14 cellular contexts compared by ENCODE assay signal in genomic region chr17:49502258-49502657, GRCh38. TPM values are rescaled to one million over a fixed set of nuclear protein-coding genes. Genes with fewer than 3 reads are reported as not detected.
DNase-seq lines count a peak whose midpoint lies in the region; ATAC-seq and TF ChIP-seq lines count a peak whose summit lies in the region.
"Had no signal": no experiment of that assay in that cellular context is flagged by ENCODE, and none has a peak within 500 bp of the region (broad histone marks: within the 10 kb centered on the region; RNA-seq: fewer than 3 reads in every experiment).

No MANE protein-coding gene starts in this region.

- no peaks in the 10 kb centered on the region for H3K79me2 ChIP-seq in trophoblast cell (ENCODE audit: control insufficient read depth, insufficient read depth, low read length, poor library complexity)

- no peak overlapping the region for H2AFZ ChIP-seq in trophoblast cell (ENCODE audit: insufficient read depth, low read length, poor library complexity)

- H3K36me3 Mint-ChIP-seq in glutamatergic neuron (ENCODE audit: unreplicated experiment), result no peaks in the 10 kb centered on the region

- H3K27me3 ChIP-seq in BLaER1 (peaks cover 42% of the 10 kb centered on the region), trophoblast cell (ENCODE audit: insufficient read depth, low read length) (peaks cover 11% of the 10 kb centered on the region), foreskin keratinocyte (peaks cover 16% of the 10 kb centered on the region)

- peaks cover 29% of the 10 kb centered on the region for H3K4me1 ChIP-seq in BLaER1
- peaks cover 9% of the 10 kb centered on the region in 2 experiments for H3K4me1 ChIP-seq in trophoblast cell (ENCODE audit: control insufficient read depth in 1 of 2, insufficient read depth in 2 of 2, low read length in 2 of 2)
- H3K4me1 ChIP-seq in foreskin keratinocyte, result peaks cover 9% of the 10 kb centered on the region

- H3K4ac ChIP-seq in trophoblast cell (ENCODE audit: low read depth, low read length), result no peak overlapping the region

- H3K4me3 Mint-ChIP-seq in glutamatergic neuron (ENCODE audit: unreplicated experiment), result peak overlapping the region; percentile 67

- H3K9ac ChIP-seq in BLaER1 (no peak overlapping the region), SK-N-MC (ENCODE audit: insufficient read length) (no peak overlapping the region), trophoblast cell (ENCODE audit: low read length) (no peak overlapping the region)

- peaks cover 10% of the 10 kb centered on the region for H3K27me3 Mint-ChIP-seq in glutamatergic neuron (ENCODE audit: unreplicated experiment)

- no peak overlapping the region for H4K8ac ChIP-seq in trophoblast cell (ENCODE audit: low read depth, low read length)

- H4K91ac ChIP-seq in trophoblast cell (ENCODE audit: low read depth, low read length), result no peak overlapping the region

- H3K18ac ChIP-seq in trophoblast cell (ENCODE audit: low read length), result no peak overlapping the region

- peaks cover 7% of the 10 kb centered on the region for H3K9me3 Mint-ChIP-seq in glutamatergic neuron (ENCODE audit: unreplicated experiment)
- H3K9me3 Mint-ChIP-seq: CD8-positive, alpha-beta memory T cell had no signal

- H3K14ac ChIP-seq in trophoblast cell (ENCODE audit: low read length), result no peak overlapping the region

- no peak overlapping the region for H3K23ac ChIP-seq in trophoblast cell (ENCODE audit: low read length)

- ATAC-seq in foreskin keratinocyte, result no peak
- ATAC-seq: A549 had no signal

- H3K79me1 ChIP-seq in trophoblast cell (ENCODE audit: low read length), result peaks cover 3% of the 10 kb centered on the region

- H2AK5ac ChIP-seq in trophoblast cell (ENCODE audit: low read length), result no peak overlapping the region

- H4K20me1 ChIP-seq in BLaER1, result peaks cover 40% of the 10 kb centered on the region

- TF ChIP-seq CTCF in glutamatergic neuron (IDR thresholded peaks at IDR 0.05; ENCODE audit: partially characterized antibody, unreplicated experiment) (no peak), foreskin keratinocyte (conservative IDR thresholded peaks at IDR 0.05) (no peak)

- no peaks in the 10 kb centered on the region for H3K36me3 ChIP-seq in BLaER1
- peaks cover 21% of the 10 kb centered on the region; the same call in 1 of the 2 replicates for H3K36me3 ChIP-seq in SK-N-MC (ENCODE audit: insufficient read depth, low read length)
- no peaks in the 10 kb centered on the region for H3K36me3 ChIP-seq in trophoblast cell (ENCODE audit: control insufficient read depth in 1 of 2, insufficient read depth in 2 of 2, low read length in 2 of 2)

- no peak overlapping the region for H3K27ac Mint-ChIP-seq in glutamatergic neuron (ENCODE audit: unreplicated experiment)

- H4K12ac ChIP-seq in trophoblast cell (ENCODE audit: low read depth, low read length), result no peak overlapping the region

- H2BK120ac ChIP-seq in trophoblast cell (ENCODE audit: insufficient read depth, low read length, poor library complexity), result no peak overlapping the region

- H3K4me2 ChIP-seq in BLaER1, result peak overlapping the region; percentile 14
- no peak overlapping the region for H3K4me2 ChIP-seq in trophoblast cell (ENCODE audit: low read length)
- H3K4me2 ChIP-seq: A549 had no signal

- H3K9me3 ChIP-seq in BLaER1 (no peaks in the 10 kb centered on the region), SK-N-MC (ENCODE audit: low read depth, low read length) (no peaks in the 10 kb centered on the region), trophoblast cell (ENCODE audit: insufficient read depth, low read depth, low read length) (no peaks in the 10 kb centered on the region)
- H3K9me3 ChIP-seq: A549, Caco-2 had no signal

- peaks cover 41% of the 10 kb centered on the region for H3K4me1 Mint-ChIP-seq in glutamatergic neuron (ENCODE audit: low read depth, unreplicated experiment)

- H3K4me3 ChIP-seq in BLaER1, result no peak overlapping the region
- no peak overlapping the region for H3K4me3 ChIP-seq in SK-N-MC
- peak overlapping the region; percentile 20 for H3K4me3 ChIP-seq in trophoblast cell (ENCODE audit: low read depth, low read length)
- H3K4me3 ChIP-seq: A549 had no signal

- H2BK12ac ChIP-seq in trophoblast cell (ENCODE audit: low read length), result no peak overlapping the region

- no CpG with 5 or more reads among the region's 4 CpGs for WGBS in trophoblast cell (ENCODE audit: extremely low coverage, insufficient coverage, insufficient read length)

- H2BK5ac ChIP-seq in trophoblast cell (ENCODE audit: low read depth, low read length, poor library complexity), result no peak overlapping the region

- H3K27ac ChIP-seq in BLaER1 (no peak overlapping the region), SK-N-MC (peak overlapping the region; percentile 80), trophoblast cell (ENCODE audit: low read depth, low read length) (no peak overlapping the region), foreskin keratinocyte (no peak overlapping the region)
- H3K27ac ChIP-seq: A549, HL-60 had no signal

- no peak for DNase-seq in SK-N-MC (ENCODE audit: low read depth, low spot score)
- no peak for DNase-seq in glutamatergic neuron
- no peak for DNase-seq in trophoblast cell
- no peak for DNase-seq in foreskin keratinocyte
- DNase-seq in occipital lobe (lab: John Stamatoyannopoulos, UW), result no peak
- DNase-seq in GM19238 (ENCODE audit: insufficient read length, low spot score), result no peak
- DNase-seq: Caco-2; CD8-positive, alpha-beta memory T cell; DND-41; GDM1; HCEC 1CT had no signal

RNA-seq across cellular contexts. Expression of gene NGFR, which starts 7.2 kb away (rescaled TPM):
- total RNA-seq in glutamatergic neuron (ENCODE audit: unreplicated experiment) (131 TPM), foreskin keratinocyte (0.95 and 2.7 TPM in 2 replicates), occipital lobe (3.3 TPM)
- polyA plus RNA-seq in trophoblast cell (2013), result 0.17 and 0.18 TPM in 2 replicates
- 0.83 and 2.9 TPM in 2 replicates for polyA plus RNA-seq in foreskin keratinocyte

Comparison
In these comparisons a context has a peak if more than half of its experiments do, and no peak if none do; other contexts are left out.
1. RNA of gene NGFR, which starts 7.2 kb away (total RNA-seq): 131 TPM in glutamatergic neuron (single experiment); 3.3 TPM in occipital lobe (single experiment) and 0.95 to 2.7 TPM in foreskin keratinocyte; every median in the first group is over 10 times any median in the second.